In genomic region chr18:35043207-35043606, GRCh38 we compare ENCODE assay signal across 9 cellular contexts. TPM values are rescaled to one million over a fixed set of nuclear protein-coding genes. Genes with fewer than 3 reads are reported as not detected.
DNase-seq lines count a peak whose midpoint lies in the region; ATAC-seq and TF ChIP-seq lines count a peak whose summit lies in the region.
"Had no signal": no experiment of that assay in that cellular context is flagged by ENCODE, and none has a peak within 500 bp of the region (broad histone marks: within the 10 kb centered on the region; RNA-seq: fewer than 3 reads in every experiment).

No MANE protein-coding gene starts in this region.

- 78% methylated on average over 5 of the region's 5 CpGs for WGBS in mammary epithelial cell (ENCODE audit: low coverage, missing lambda C conversion rate)

- no peaks in the 10 kb centered on the region for H3K27me3 Mint-ChIP-seq in CD4-positive, alpha-beta T cell
- H3K27me3 Mint-ChIP-seq in neural progenitor cell (ENCODE audit: insufficient read depth, low read depth) = peaks cover 4% of the 10 kb centered on the region

- H3K79me2 ChIP-seq in neural progenitor cell (ENCODE audit: low read depth) = peaks cover 63% of the 10 kb centered on the region
- peaks cover 9% of the 10 kb centered on the region for H3K79me2 ChIP-seq in mammary epithelial cell (ENCODE audit: insufficient read depth, low read length)

- H3K36me3 Mint-ChIP-seq in CD4-positive, alpha-beta T cell (ENCODE audit: low read depth) = peaks cover 19% of the 10 kb centered on the region
- peaks cover 4% of the 10 kb centered on the region for H3K36me3 Mint-ChIP-seq in neural progenitor cell

- peak overlapping the region; percentile 90 for H3K4me2 ChIP-seq in neural progenitor cell
- no peak overlapping the region for H3K4me2 ChIP-seq in mammary epithelial cell (ENCODE audit: insufficient read depth, low read depth, low read length)

- POLR2A ChIA-PET in CD4-positive, alpha-beta T cell (lab: Charles Lee) = interaction anchor here (1.1 to 3.9 kb wide), 4 partner anchors 14 to 122 kb away, joined by 3 to 203 read pairs (median 8); no protein-coding TSS in a partner anchor
- POLR2A ChIA-PET in RWPE1 (lab: Yijun Ruan, JAX; ENCODE audit: low non-redundant PET) = no interaction called here

- CTCF ChIA-PET in CD4-positive, alpha-beta T cell (lab: Charles Lee) = interaction anchor here (3.9 kb wide), 1 partner anchor 13 kb away, joined by 29 read pairs; no protein-coding TSS in a partner anchor
- CTCF ChIA-PET in RWPE1 (lab: Yijun Ruan, JAX) = no interaction called here
- CTCF ChIA-PET in mammary epithelial cell (lab: Charles Lee; ENCODE audit: low non-redundant PET) = no interaction called here

- H3K4me3 Mint-ChIP-seq in CD4-positive, alpha-beta T cell = peak overlapping the region; percentile 90
- peak overlapping the region; percentile 96 for H3K4me3 Mint-ChIP-seq in neural progenitor cell

- dilution Hi-C loops in mammary epithelial cell (cut with HindIII; ENCODE audit: low sequenced_read_pairs) = no loop called here

- peak overlapping the region; percentile 89 for H3K27ac ChIP-seq in CD4-positive, alpha-beta T cell (ENCODE audit: low read depth, low read length)
- H3K27ac ChIP-seq in neural progenitor cell (no peak overlapping the region), RWPE1 (no peak overlapping the region), mammary epithelial cell (ENCODE audit: insufficient read depth, low read depth, low read length) (no peak overlapping the region)

- H3K9me3 Mint-ChIP-seq in CD4-positive, alpha-beta T cell = no peaks in the 10 kb centered on the region
- H3K9me3 Mint-ChIP-seq in neural progenitor cell = peaks cover 4% of the 10 kb centered on the region

- H3K4me3 ChIP-seq in NB4 (ENCODE audit: low read depth, low read length) (peak overlapping the region; percentile 90), neural progenitor cell (peak overlapping the region; percentile 66), mammary epithelial cell (replicated peaks in 1 of 3; ENCODE audit: insufficient read depth in 1 of 3, low read depth in 2 of 3, low read length in 3 of 3) (no peak overlapping the region)

- peak overlapping the region; percentile 95 for H3K27ac Mint-ChIP-seq in CD4-positive, alpha-beta T cell
- no peak overlapping the region for H3K27ac Mint-ChIP-seq in neural progenitor cell

- intact Hi-C loops in CD4-positive, alpha-beta T cell (cut with DNase I, micrococcal nuclease) = loop anchor here (2.0 to 10.0 kb wide), 9 partner anchors 44 to 1084 kb away; partner anchors contain the start of genes ELP2 (in 1 of the 2), GALNT1 (in 1 of the 2), INO80C (in 1 of the 2) and SLC39A6 (in 1 of the 2)
- intact Hi-C loops in mammary epithelial cell (cut with micrococcal nuclease) = loop anchor here (10.0 kb wide), 1 partner anchor 48 kb away; no protein-coding TSS in a partner anchor

- no peak for ATAC-seq in CD4-positive, alpha-beta T cell (ENCODE audit: poor library complexity)
- ATAC-seq in GM18868 (IDR thresholded peaks at IDR 0.05; ENCODE audit: unreplicated experiment) = no peak

- in situ Hi-C loops in mammary epithelial cell (cut with MboI; ENCODE audit: low sequenced_read_pairs in 2 of 2) = no loop called here

- TF ChIP-seq POLR2A in NB4 (IDR thresholded peaks at IDR 0.05; ENCODE audit: extremely low read depth, insufficient read length) = no peak

- no TSS peak for BruUV-seq in mammary epithelial cell (replicated peaks; lab: Mats Ljungman, UMichigan)

- H2AFZ ChIP-seq in neural progenitor cell (replicated peaks) (no peak overlapping the region), mammary epithelial cell (ENCODE audit: low read depth, low read length) (no peak overlapping the region)

- H3F3A ChIP-seq in neural progenitor cell (ENCODE audit: low read depth) = peaks cover 14% of the 10 kb centered on the region

- no peaks in the 10 kb centered on the region for H3K9me3 ChIP-seq in CD4-positive, alpha-beta T cell (ENCODE audit: control insufficient read depth, low read length)
- H3K9me3 ChIP-seq in neural progenitor cell (ENCODE audit: low read depth) (no peaks in the 10 kb centered on the region), mammary epithelial cell (replicated peaks; ENCODE audit: insufficient read depth, low read length) (no peaks in the 10 kb centered on the region)

- DNase-seq in CD4-positive, alpha-beta T cell = no peak
- DNase-seq in NB4 (ENCODE audit: low read depth) (no peak), dermis blood vessel endothelial cell (peak; percentile 45), neural progenitor cell (ENCODE audit: low spot score) (no peak), RWPE1 (ENCODE audit: low spot score) (no peak), mammary epithelial cell (no peak), T-helper 9 cell (no peak)
- DNase-seq: NCI-H524 treated with DMSO at 0.1 percent for 48 hours had no signal

- no peaks in the 10 kb centered on the region for H3K27me3 ChIP-seq in CD4-positive, alpha-beta T cell (ENCODE audit: control insufficient read depth, insufficient read depth, low read length)
- H3K27me3 ChIP-seq in neural progenitor cell (no peaks in the 10 kb centered on the region), mammary epithelial cell (ENCODE audit: insufficient read depth, low read length) (no peaks in the 10 kb centered on the region)

- no peak for TF ChIP-seq CTCF in CD4-positive, alpha-beta T cell (IDR thresholded peaks at IDR 0.05)
- TF ChIP-seq CTCF in NB4 (IDR thresholded peaks at IDR 0.05; ENCODE audit: low read depth, low read length) (no peak), neural progenitor cell (IDR thresholded peaks at IDR 0.05) (no peak), RWPE1 (conservative IDR thresholded peaks at IDR 0.05; ENCODE audit: low read depth) (no peak), mammary epithelial cell (conservative IDR thresholded peaks at IDR 0.05 in 1 of 2, IDR thresholded peaks at IDR 0.05 in 1 of 2; ENCODE audit: extremely low read depth in 1 of 2, insufficient read depth in 1 of 2, low read depth in 1 of 2, low read length in 2 of 2) (no peak)

- H3K4me1 Mint-ChIP-seq in CD4-positive, alpha-beta T cell (ENCODE audit: low read depth) = peaks cover 78% of the 10 kb centered on the region
- H3K4me1 Mint-ChIP-seq in neural progenitor cell = peaks cover 53% of the 10 kb centered on the region

- H3K9ac ChIP-seq in neural progenitor cell = no peak overlapping the region
- H3K9ac ChIP-seq in mammary epithelial cell (ENCODE audit: insufficient read depth, low read length) = no peak overlapping the region

- H3K4me1 ChIP-seq in neural progenitor cell (peaks cover 44% of the 10 kb centered on the region), mammary epithelial cell (ENCODE audit: insufficient read depth, low read length) (peaks cover 14% of the 10 kb centered on the region)

- H3K36me3 ChIP-seq in neural progenitor cell (no peaks in the 10 kb centered on the region), mammary epithelial cell (ENCODE audit: insufficient read depth, low read length) (no peaks in the 10 kb centered on the region)

- H4K20me1 ChIP-seq in neural progenitor cell (ENCODE audit: low read depth) (peaks cover 17% of the 10 kb centered on the region), mammary epithelial cell (ENCODE audit: insufficient read depth, low read length) (no peaks in the 10 kb centered on the region)

RNA-seq across cellular contexts. Expression of gene MAPRE2, which starts 2.0 kb away (rescaled TPM):
- 100 to 1,000 TPM; 108 to 112 TPM for total RNA-seq in CD4-positive, alpha-beta T cell
- total RNA-seq in dermis blood vessel endothelial cell (29.8 and 35.8 TPM in 2 replicates), neural progenitor cell (ENCODE audit: low replicate concordance) (28.9 and 34.6 TPM in 2 replicates), mammary epithelial cell (1 to 10 TPM; 5.0 to 7.3 TPM)
- 14.0 TPM for polyA plus RNA-seq in mammary epithelial cell
- 51.5 TPM for polyA minus RNA-seq in mammary epithelial cell

Comparison
In these comparisons a context has a peak if more than half of its experiments do, and no peak if none do; other contexts are left out.
1. H3K4me3 ChIP-seq: peak in NB4 (single experiment) and neural progenitor cell (single experiment); none in mammary epithelial cell (0 of 3).